Comparison of ENCODE assay signal across 1 cellular context in the genomic region with DNA sequence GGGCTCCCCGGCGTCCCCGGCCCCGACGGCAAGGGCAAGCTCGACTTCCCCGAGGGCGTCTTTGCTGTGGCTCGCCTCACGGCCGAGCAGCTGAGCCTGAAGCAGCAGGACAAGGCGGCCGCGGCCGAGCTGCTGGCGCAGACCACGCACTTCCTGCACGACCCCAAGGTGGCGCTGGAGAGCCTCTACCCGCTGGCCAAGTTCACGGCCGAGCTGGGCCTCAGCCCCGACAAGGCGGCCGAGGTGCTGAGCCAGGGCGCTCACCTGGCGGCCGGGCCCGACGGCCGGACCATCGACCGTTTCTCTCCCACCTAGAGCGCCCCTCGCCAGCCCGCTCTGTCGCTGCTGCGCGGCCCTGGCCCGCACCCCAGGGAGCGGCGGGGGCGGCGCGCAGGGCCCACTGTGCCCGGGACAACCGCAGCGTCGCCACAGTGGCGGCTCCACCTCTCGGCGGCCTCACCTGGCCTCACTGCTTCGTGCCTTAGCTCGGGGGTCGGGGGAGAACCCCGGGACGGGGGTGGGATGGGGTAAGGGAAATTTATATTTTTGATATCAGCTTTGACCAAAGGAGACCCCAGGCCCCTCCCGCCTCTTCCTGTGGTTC.
TF ChIP-seq lines count a peak whose summit lies in the region.

No MANE protein-coding gene starts in this region.

TF ChIP-seq in WTC11, 78 proteins besides CTCF, POLR2A, EP300 and RAD21 (continued from another document):
- TF ChIP-seq, protein P1, sequence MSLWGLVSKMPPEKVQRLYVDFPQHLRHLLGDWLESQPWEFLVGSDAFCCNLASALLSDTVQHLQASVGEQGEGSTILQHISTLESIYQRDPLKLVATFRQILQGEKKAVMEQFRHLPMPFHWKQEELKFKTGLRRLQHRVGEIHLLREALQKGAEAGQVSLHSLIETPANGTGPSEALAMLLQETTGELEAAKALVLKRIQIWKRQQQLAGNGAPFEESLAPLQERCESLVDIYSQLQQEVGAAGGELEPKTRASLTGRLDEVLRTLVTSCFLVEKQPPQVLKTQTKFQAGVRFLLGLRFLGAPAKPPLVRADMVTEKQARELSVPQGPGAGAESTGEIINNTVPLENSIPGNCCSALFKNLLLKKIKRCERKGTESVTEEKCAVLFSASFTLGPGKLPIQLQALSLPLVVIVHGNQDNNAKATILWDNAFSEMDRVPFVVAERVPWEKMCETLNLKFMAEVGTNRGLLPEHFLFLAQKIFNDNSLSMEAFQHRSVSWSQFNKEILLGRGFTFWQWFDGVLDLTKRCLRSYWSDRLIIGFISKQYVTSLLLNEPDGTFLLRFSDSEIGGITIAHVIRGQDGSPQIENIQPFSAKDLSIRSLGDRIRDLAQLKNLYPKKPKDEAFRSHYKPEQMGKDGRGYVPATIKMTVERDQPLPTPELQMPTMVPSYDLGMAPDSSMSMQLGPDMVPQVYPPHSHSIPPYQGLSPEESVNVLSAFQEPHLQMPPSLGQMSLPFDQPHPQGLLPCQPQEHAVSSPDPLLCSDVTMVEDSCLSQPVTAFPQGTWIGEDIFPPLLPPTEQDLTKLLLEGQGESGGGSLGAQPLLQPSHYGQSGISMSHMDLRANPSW (CRISPR knock-in tag; conservative IDR thresholded peaks at IDR 0.05; ENCODE audit: low read depth), result peak; percentile 71; the same call in 1 of the 2 replicates
- peak; percentile 68; the same call in 1 of the 2 replicates for TF ChIP-seq TP53 (CRISPR knock-in tag; IDR thresholded peaks at IDR 0.05)
- peak; percentile 40; the same call in 1 of the 2 replicates for TF ChIP-seq ZNF423 (CRISPR knock-in tag; IDR thresholded peaks at IDR 0.05)
- TF ChIP-seq, protein P2, sequence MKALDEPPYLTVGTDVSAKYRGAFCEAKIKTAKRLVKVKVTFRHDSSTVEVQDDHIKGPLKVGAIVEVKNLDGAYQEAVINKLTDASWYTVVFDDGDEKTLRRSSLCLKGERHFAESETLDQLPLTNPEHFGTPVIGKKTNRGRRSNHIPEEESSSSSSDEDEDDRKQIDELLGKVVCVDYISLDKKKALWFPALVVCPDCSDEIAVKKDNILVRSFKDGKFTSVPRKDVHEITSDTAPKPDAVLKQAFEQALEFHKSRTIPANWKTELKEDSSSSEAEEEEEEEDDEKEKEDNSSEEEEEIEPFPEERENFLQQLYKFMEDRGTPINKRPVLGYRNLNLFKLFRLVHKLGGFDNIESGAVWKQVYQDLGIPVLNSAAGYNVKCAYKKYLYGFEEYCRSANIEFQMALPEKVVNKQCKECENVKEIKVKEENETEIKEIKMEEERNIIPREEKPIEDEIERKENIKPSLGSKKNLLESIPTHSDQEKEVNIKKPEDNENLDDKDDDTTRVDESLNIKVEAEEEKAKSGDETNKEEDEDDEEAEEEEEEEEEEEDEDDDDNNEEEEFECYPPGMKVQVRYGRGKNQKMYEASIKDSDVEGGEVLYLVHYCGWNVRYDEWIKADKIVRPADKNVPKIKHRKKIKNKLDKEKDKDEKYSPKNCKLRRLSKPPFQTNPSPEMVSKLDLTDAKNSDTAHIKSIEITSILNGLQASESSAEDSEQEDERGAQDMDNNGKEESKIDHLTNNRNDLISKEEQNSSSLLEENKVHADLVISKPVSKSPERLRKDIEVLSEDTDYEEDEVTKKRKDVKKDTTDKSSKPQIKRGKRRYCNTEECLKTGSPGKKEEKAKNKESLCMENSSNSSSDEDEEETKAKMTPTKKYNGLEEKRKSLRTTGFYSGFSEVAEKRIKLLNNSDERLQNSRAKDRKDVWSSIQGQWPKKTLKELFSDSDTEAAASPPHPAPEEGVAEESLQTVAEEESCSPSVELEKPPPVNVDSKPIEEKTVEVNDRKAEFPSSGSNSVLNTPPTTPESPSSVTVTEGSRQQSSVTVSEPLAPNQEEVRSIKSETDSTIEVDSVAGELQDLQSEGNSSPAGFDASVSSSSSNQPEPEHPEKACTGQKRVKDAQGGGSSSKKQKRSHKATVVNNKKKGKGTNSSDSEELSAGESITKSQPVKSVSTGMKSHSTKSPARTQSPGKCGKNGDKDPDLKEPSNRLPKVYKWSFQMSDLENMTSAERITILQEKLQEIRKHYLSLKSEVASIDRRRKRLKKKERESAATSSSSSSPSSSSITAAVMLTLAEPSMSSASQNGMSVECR (CRISPR knock-in tag; IDR thresholded peaks at IDR 0.05; ENCODE audit: borderline replicate concordance), result 0 out of 2 replicates have a peak, but pooled peaks have one; percentile 16
- TF ChIP-seq, protein P3, sequence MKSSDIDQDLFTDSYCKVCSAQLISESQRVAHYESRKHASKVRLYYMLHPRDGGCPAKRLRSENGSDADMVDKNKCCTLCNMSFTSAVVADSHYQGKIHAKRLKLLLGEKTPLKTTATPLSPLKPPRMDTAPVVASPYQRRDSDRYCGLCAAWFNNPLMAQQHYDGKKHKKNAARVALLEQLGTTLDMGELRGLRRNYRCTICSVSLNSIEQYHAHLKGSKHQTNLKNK (CRISPR knock-in tag; IDR thresholded peaks at IDR 0.05), result no peak
- 0 out of 2 replicates have a peak, but pooled peaks have one; percentile 7 for TF ChIP-seq NFATC4 (CRISPR knock-in tag; IDR thresholded peaks at IDR 0.05)
